14 cellular contexts compared by ENCODE assay signal in the genomic region with DNA sequence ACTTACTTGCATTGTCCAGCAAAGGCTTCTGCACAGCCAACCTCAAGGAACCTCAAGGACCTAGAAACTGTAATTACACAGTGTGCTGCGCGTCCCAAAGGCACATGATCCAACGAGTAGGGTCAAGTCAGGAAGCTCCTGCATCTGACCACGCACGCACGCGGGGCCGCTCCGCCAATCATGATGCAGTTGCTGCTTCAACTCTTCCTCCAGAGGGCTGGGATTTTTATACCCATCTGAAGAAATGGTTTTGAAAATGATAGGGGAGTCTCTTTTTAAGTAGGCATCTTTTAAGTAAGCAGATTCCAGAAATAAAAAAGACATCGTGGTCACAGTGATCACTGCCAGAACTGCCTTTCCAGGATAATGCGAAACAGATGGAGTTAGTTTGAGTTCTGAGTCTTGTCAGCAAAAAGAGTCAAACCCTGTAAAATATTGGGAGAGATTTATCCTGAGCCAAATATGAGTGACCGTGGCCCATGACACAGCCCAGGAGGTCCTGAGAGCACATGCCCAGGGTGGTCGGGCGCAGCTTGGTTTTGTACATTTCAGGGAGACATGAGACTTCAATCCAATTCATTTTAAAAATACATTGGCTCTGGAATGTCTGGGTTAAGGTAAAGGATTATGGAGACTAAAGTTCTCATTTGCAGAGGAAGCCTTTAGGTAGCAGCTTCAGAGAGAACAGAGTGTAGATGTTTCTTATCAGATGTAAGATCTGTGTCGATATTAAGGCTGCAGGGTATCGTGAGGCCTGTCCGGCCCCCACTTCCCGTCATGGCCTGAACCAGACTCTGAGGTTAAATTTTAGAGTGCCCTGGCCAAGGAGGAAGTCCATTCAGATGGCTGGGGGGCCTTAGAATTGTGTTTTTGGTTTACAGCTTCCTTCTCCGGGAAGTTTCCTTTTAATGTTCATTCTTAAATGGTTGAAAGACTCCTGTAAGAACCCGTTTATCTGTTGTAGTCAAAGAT. TPM values are rescaled to one million over a fixed set of nuclear protein-coding genes. Genes with fewer than 3 reads are reported as not detected.
A peak's percentile ranks its signal among the peaks of the same experiment; 100 is the strongest.
DNase-seq lines count a peak whose midpoint lies in the region; ATAC-seq, FAIRE-seq and TF ChIP-seq lines count a peak whose summit lies in the region.
"Had no signal": no experiment of that assay in that cellular context is flagged by ENCODE, and none has a peak within 500 bp of the region (broad histone marks: within the 10 kb centered on the region; RNA-seq: fewer than 3 reads in every experiment).

No MANE protein-coding gene starts in this region.

- POLR2A ChIA-PET in activated CD4-positive, alpha-beta memory T cell treated with anti-CD3 and anti-CD28 coated beads for 36 hours (lab: Charles Lee): no interaction called here

- no peak overlapping the region for H3K4me3 ChIP-seq in GM23338
- H3K4me3 ChIP-seq in right atrium auricular region: no peak overlapping the region
- H3K4me3 ChIP-seq in stomach: no peak overlapping the region

- no peaks in the 10 kb centered on the region for H3K9me2 ChIP-seq in GM23338 (ENCODE audit: insufficient read depth)

- H3K4me1 ChIP-seq in GM23338 (ENCODE audit: insufficient read depth) (peaks cover 34% of the 10 kb centered on the region), right atrium auricular region (peaks cover 0 to 35% of the 10 kb centered on the region in 2 donors), stomach (peaks cover 7 to 18% (median 8%) of the 10 kb centered on the region in 4 donors)

- WGBS in stomach, 5 donors: 64 to 74% (median 73%) methylated on average over 20 of the region's 20 CpGs

- H3K36me3 ChIP-seq in GM23338 (ENCODE audit: insufficient read depth): no peaks in the 10 kb centered on the region
- H3K36me3 ChIP-seq in right atrium auricular region: no peaks in the 10 kb centered on the region
- H3K36me3 ChIP-seq in stomach: no peaks in the 10 kb centered on the region

- ATAC-seq in GM23338 (no peak), GM19395 (IDR thresholded peaks at IDR 0.05; ENCODE audit: unreplicated experiment) (no peak)
- ATAC-seq in activated T-helper 17 cell treated with anti-CD3 and anti-CD28 coated beads, Interleukin-2, amount 50 U/mL, for 72 hours (replicated peaks): no peak

- intact Hi-C loops in stomach (cut with DNase I; ENCODE audit: low total_unique reads): no loop called here
- intact Hi-C loops in activated CD4-positive, alpha-beta memory T cell treated with anti-CD3 and anti-CD28 coated beads for 36 hours (cut with micrococcal nuclease): no loop called here

- peak overlapping the region; percentile 50 for H3K27ac Mint-ChIP-seq in GM23338
- H3K27ac Mint-ChIP-seq in activated T-helper 17 cell treated with anti-CD3 and anti-CD28 coated beads, Interleukin-2, amount 50 U/mL, for 72 hours: peak overlapping the region; percentile 54
- H3K27ac Mint-ChIP-seq in activated CD4-positive, alpha-beta memory T cell treated with anti-CD3 and anti-CD28 coated beads for 36 hours: no peak overlapping the region

- no peaks in the 10 kb centered on the region for H4K20me1 ChIP-seq in GM23338 (replicated peaks; ENCODE audit: insufficient read depth)

- H3K79me2 ChIP-seq in GM23338 (replicated peaks; ENCODE audit: insufficient read depth): no peaks in the 10 kb centered on the region

- H3F3A ChIP-seq in GM23338 (replicated peaks; ENCODE audit: low read depth): peaks cover 13% of the 10 kb centered on the region; the same call in 1 of the 2 replicates

- peaks cover 16% of the 10 kb centered on the region for H3K27me3 Mint-ChIP-seq in GM23338 (ENCODE audit: insufficient read depth, low read depth, poor library complexity)
- H3K27me3 Mint-ChIP-seq in activated T-helper 17 cell treated with anti-CD3 and anti-CD28 coated beads, Interleukin-2, amount 50 U/mL, for 72 hours: peaks cover 6% of the 10 kb centered on the region
- H3K27me3 Mint-ChIP-seq in activated CD4-positive, alpha-beta memory T cell treated with anti-CD3 and anti-CD28 coated beads for 36 hours: peaks cover 30% of the 10 kb centered on the region

- CTCF ChIA-PET in activated CD4-positive, alpha-beta memory T cell treated with anti-CD3 and anti-CD28 coated beads for 36 hours (lab: Charles Lee): interaction anchor here (0.6 kb wide), 1 partner anchor 822 kb away, joined by 3 read pairs; no protein-coding TSS in a partner anchor

- no peak overlapping the region for H3K4me2 ChIP-seq in GM23338

- H3K9me3 Mint-ChIP-seq in GM23338: peaks cover 12% of the 10 kb centered on the region
- H3K9me3 Mint-ChIP-seq in activated T-helper 17 cell treated with anti-CD3 and anti-CD28 coated beads, Interleukin-2, amount 50 U/mL, for 72 hours: no peaks in the 10 kb centered on the region
- H3K9me3 Mint-ChIP-seq in activated CD4-positive, alpha-beta memory T cell treated with anti-CD3 and anti-CD28 coated beads for 36 hours: no peaks in the 10 kb centered on the region

- no peak for DNase-seq in GM23338 (ENCODE audit: low spot score)
- DNase-seq in right atrium auricular region (ENCODE audit: low spot score): peak; percentile 56
- DNase-seq in stomach: no peak
- no peak for DNase-seq in activated effector memory CD4-positive, alpha-beta T cell treated with Interleukin-2 at 50 U/mL for 16 hours
- no peak for DNase-seq in activated CD4-positive, alpha-beta memory T cell treated with anti-CD3 and anti-CD28 coated beads for 36 hours
- no peak for DNase-seq in D721Med (ENCODE audit: insufficient read length, low spot score)
- DNase-seq: activated gamma-delta T cell; NCI-H524 treated with DMSO at 0.1 percent for 48 hours; stimulated activated CD8-positive, alpha-beta memory T cell treated with anti-CD3 and anti-CD28 coated beads, Interleukin-4, amount 100 ng/mL, for 48 hours had no signal

- H3K27ac ChIP-seq in GM23338 (ENCODE audit: low read depth): no peak overlapping the region
- H3K27ac ChIP-seq in right atrium auricular region: peak overlapping the region; percentile 29 to 60
- peak overlapping the region in 4 of 5 donors; percentile 12 to 55 (median 50) for H3K27ac ChIP-seq in stomach

- peak overlapping the region; percentile 56; the same call in 1 of the 2 replicates for H2AFZ ChIP-seq in GM23338

- no peaks in the 10 kb centered on the region; the same call in 1 of the 2 replicates for H3K27me3 ChIP-seq in GM23338 (ENCODE audit: insufficient read depth)
- H3K27me3 ChIP-seq in right atrium auricular region: no peaks in the 10 kb centered on the region
- no peaks in the 10 kb centered on the region for H3K27me3 ChIP-seq in stomach

- no peak overlapping the region for H3K4me3 Mint-ChIP-seq in GM23338
- no peak overlapping the region for H3K4me3 Mint-ChIP-seq in activated T-helper 17 cell treated with anti-CD3 and anti-CD28 coated beads, Interleukin-2, amount 50 U/mL, for 72 hours
- no peak overlapping the region for H3K4me3 Mint-ChIP-seq in activated CD4-positive, alpha-beta memory T cell treated with anti-CD3 and anti-CD28 coated beads for 36 hours

- peaks cover 33% of the 10 kb centered on the region for H3K4me1 Mint-ChIP-seq in GM23338
- H3K4me1 Mint-ChIP-seq in activated T-helper 17 cell treated with anti-CD3 and anti-CD28 coated beads, Interleukin-2, amount 50 U/mL, for 72 hours: peaks cover 8% of the 10 kb centered on the region
- H3K4me1 Mint-ChIP-seq in activated CD4-positive, alpha-beta memory T cell treated with anti-CD3 and anti-CD28 coated beads for 36 hours (ENCODE audit: low read depth): peaks cover 9% of the 10 kb centered on the region

- no peak for TF ChIP-seq EP300 in stomach (IDR thresholded peaks at IDR 0.05)

- TF ChIP-seq POLR2A in stomach (IDR thresholded peaks at IDR 0.05): no peak

- H3K9me3 ChIP-seq in right atrium auricular region (no peaks in the 10 kb centered on the region), stomach (no peaks in the 10 kb centered on the region)

- TF ChIP-seq CTCF in GM23338 (conservative IDR thresholded peaks at IDR 0.05; ENCODE audit: low read depth in 2 of 2) (no peak), right atrium auricular region (IDR thresholded peaks at IDR 0.05) (no peak), stomach (IDR thresholded peaks at IDR 0.05) (no peak), D721Med (IDR thresholded peaks at IDR 0.05; ENCODE audit: insufficient read depth, missing control alignments) (no peak)

- FAIRE-seq in D721Med (lab: Jason Lieb, UNC): no peak
- FAIRE-seq: TTC549 had no signal

- H3K36me3 Mint-ChIP-seq in GM23338 (ENCODE audit: low read depth): no peaks in the 10 kb centered on the region; the same call in 2 of the 3 replicates
- peaks cover 10% of the 10 kb centered on the region for H3K36me3 Mint-ChIP-seq in activated T-helper 17 cell treated with anti-CD3 and anti-CD28 coated beads, Interleukin-2, amount 50 U/mL, for 72 hours (ENCODE audit: low read depth)
- H3K36me3 Mint-ChIP-seq in activated CD4-positive, alpha-beta memory T cell treated with anti-CD3 and anti-CD28 coated beads for 36 hours: no peaks in the 10 kb centered on the region

TF ChIP-seq in GM23338, 12 proteins besides CTCF, POLR2A, EP300 and RAD21:
- no peak for TF ChIP-seq ZNF331 (CRISPR knock-in tag; IDR thresholded peaks at IDR 0.05; ENCODE audit: low read depth)

RNA-seq across cellular contexts. Expression of gene KIF25, which starts 34.2 kb away (rescaled TPM):
- 0.69 and 1.5 TPM in 2 replicates for total RNA-seq in GM23338 (2014; rRNA removed; shearing (Covaris generic))
- 0.76 and 0.92 TPM in 2 replicates for polyA plus RNA-seq in GM23338 (2016; fragmentation: Nextera tagmentation; extraction: Ambion mirVana)
- 1 to 10 TPM in 1 of 2 donors, not detected in 1; 1.8 TPM for total RNA-seq in activated T-helper 17 cell treated with anti-CD3 and anti-CD28 coated beads, Interleukin-2, amount 50 U/mL, for 72 hours
- total RNA-seq in right atrium auricular region: not detected
- total RNA-seq in stomach: under 1 TPM in 1 of 5 donors, not detected in 4; 0.37 TPM
- polyA plus RNA-seq in stomach: under 1 TPM in 2 of 3 donors, not detected in 1; 0.31 to 0.33 TPM
- total RNA-seq in activated CD4-positive, alpha-beta memory T cell treated with anti-CD3 and anti-CD28 coated beads for 36 hours: not detected
- total RNA-seq: Daoy, HT1080 had no signal

RNA-seq across cellular contexts. Expression of gene FRMD1, which starts 47.3 kb away (rescaled TPM):
- total RNA-seq in GM23338 (2014; rRNA removed; shearing (Covaris generic)): 1.0 TPM in 2 replicates
- 2.0 and 2.1 TPM in 2 replicates for polyA plus RNA-seq in GM23338 (2016; fragmentation: Nextera tagmentation; extraction: Ambion mirVana)
- not detected for total RNA-seq in activated T-helper 17 cell treated with anti-CD3 and anti-CD28 coated beads, Interleukin-2, amount 50 U/mL, for 72 hours
- under 1 TPM in 1 of 2 donors, not detected in 1; 0.08 TPM for total RNA-seq in right atrium auricular region
- 10 to 100 TPM in 3 of 5 donors, 1 to 10 TPM in 1, under 1 TPM in 1; 0.43 to 42.9 (median 16.9) TPM for total RNA-seq in stomach
- polyA plus RNA-seq in stomach: 1 to 10 TPM; 5.0 to 9.8 (median 5.6) TPM
- not detected for total RNA-seq in activated CD4-positive, alpha-beta memory T cell treated with anti-CD3 and anti-CD28 coated beads for 36 hours
- total RNA-seq: Daoy, HT1080 had no signal
